ENCODE assay signal across 8 cellular contexts in the genomic region with DNA sequence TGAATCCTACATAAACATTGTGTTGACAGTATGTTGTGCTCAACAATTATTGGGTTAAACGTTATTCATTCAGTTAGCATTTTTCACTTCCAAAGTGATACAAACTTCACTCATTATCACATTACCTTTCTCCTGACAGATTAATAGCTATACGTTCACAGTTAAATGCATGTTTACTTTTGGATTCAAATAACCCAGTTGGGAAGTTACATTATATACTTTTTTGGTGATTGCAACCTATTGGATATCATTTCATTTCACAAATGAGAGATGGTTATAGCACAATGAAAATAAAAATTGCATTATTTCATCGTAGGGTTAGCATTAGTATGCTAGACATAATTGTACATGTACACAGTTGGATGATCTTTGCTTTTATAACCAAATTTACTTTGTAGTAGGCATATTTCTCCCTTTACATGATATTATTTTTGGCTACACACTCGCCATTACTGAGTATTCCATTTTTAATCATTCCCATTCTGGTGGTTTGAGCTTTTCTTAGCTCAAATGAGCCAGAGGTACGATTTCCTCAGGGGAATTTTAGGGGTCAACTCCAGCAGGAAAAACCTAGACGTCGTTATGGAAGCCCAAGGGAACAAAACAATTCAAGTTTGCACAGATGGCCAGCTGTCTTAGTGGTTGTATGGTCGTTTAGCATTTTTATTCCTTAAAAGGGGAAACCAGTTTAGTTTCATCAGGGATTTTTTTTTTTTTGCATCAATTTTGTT. TPM values are rescaled to one million over a fixed set of nuclear protein-coding genes. Genes with fewer than 3 reads are reported as not detected.
A peak's percentile ranks its signal among the peaks of the same experiment; 100 is the strongest.
DNase-seq lines count a peak whose midpoint lies in the region; ATAC-seq and TF ChIP-seq lines count a peak whose summit lies in the region.

No MANE protein-coding gene starts in this region.

- peaks cover 36% of the 10 kb centered on the region for H3K4me1 Mint-ChIP-seq in activated naive CD4-positive, alpha-beta T cell treated with anti-CD3 and anti-CD28 coated beads for 36 hours (ENCODE audit: low read depth)
- peaks cover 41 to 51% (median 42%) of the 10 kb centered on the region in 3 donors for H3K4me1 Mint-ChIP-seq in T-cell

- peak overlapping the region; percentile 96 for H3K27ac ChIP-seq in psoas muscle

- no peak for TF ChIP-seq CTCF in psoas muscle (IDR thresholded peaks at IDR 0.05)
- no peak for TF ChIP-seq CTCF in mucosa of descending colon (IDR thresholded peaks at IDR 0.05)

- intact Hi-C loops in activated naive CD4-positive, alpha-beta T cell treated with anti-CD3 and anti-CD28 coated beads for 36 hours (cut with micrococcal nuclease), result loop anchor here (2.0 kb wide), 4 partner anchors 109 to 777 kb away; a partner anchor contains a TSS
- intact Hi-C loops in psoas muscle (cut with DNase I) (loop anchor here in 1 of 2 donors (10.0 kb wide), 1 partner anchor 305 kb away; no protein-coding TSS in a partner anchor), mucosa of descending colon (cut with DNase I, micrococcal nuclease) (no loop called here)

- H3K4me1 ChIP-seq in psoas muscle (peaks cover 27% of the 10 kb centered on the region), mucosa of descending colon (ENCODE audit: low read depth) (peaks cover 18% of the 10 kb centered on the region)

- peak overlapping the region; percentile 89 for H3K4me3 Mint-ChIP-seq in activated naive CD4-positive, alpha-beta T cell treated with anti-CD3 and anti-CD28 coated beads for 36 hours
- peak overlapping the region; percentile 83 to 100 (median 87) for H3K4me3 Mint-ChIP-seq in T-cell

- H3K9me3 ChIP-seq in psoas muscle, result no peaks in the 10 kb centered on the region
- H3K9me3 ChIP-seq in mucosa of descending colon, result no peaks in the 10 kb centered on the region

- CTCF ChIA-PET in activated naive CD4-positive, alpha-beta T cell treated with anti-CD3 and anti-CD28 coated beads for 36 hours (lab: Charles Lee), result interaction anchor here (0.5 to 1.4 kb wide), 3 partner anchors 299 to 838 kb away, joined by 4 to 9 read pairs (median 4); no protein-coding TSS in a partner anchor
- CTCF ChIA-PET in T-cell (lab: Charles Lee), result interaction anchor here (0.7 to 1.1 kb wide), 4 partner anchors 25 to 288 kb away, joined by 3 to 4 read pairs (median 4); no protein-coding TSS in a partner anchor

- H3K36me3 Mint-ChIP-seq in activated naive CD4-positive, alpha-beta T cell treated with anti-CD3 and anti-CD28 coated beads for 36 hours (ENCODE audit: low read depth), result peaks cover 23% of the 10 kb centered on the region
- H3K36me3 Mint-ChIP-seq in T-cell, result peaks cover 8% of the 10 kb centered on the region

- H3K27me3 Mint-ChIP-seq in activated naive CD4-positive, alpha-beta T cell treated with anti-CD3 and anti-CD28 coated beads for 36 hours (ENCODE audit: low read depth), result no peaks in the 10 kb centered on the region
- H3K27me3 Mint-ChIP-seq in T-cell, result no peaks in the 10 kb centered on the region

- H3K4me3 ChIP-seq in psoas muscle (peak overlapping the region; percentile 88), mucosa of descending colon (no peak overlapping the region)

- no peak for DNase-seq in activated naive CD4-positive, alpha-beta T cell treated with anti-CD3 and anti-CD28 coated beads for 36 hours
- no peak for DNase-seq in activated naive CD4-positive, alpha-beta T cell treated with anti-CD3 and anti-CD28 coated beads, Interleukin-2, amount 50 U/mL, for 16 hours
- DNase-seq in T-cell (no peak), fibroblast of the conjunctiva (ENCODE audit: low read depth) (peak; percentile 9), psoas muscle (no peak), NCI-H2196 treated with DMSO at 0.1 percent for 48 hours (lab: John Stamatoyannopoulos, UW; ENCODE audit: unreplicated experiment) (no peak), HK-2 (ENCODE audit: unreplicated experiment) (no peak), mucosa of descending colon (no peak)

- ATAC-seq in T-cell (replicated peaks in 1 of 4), result no peak
- no peak for ATAC-seq in psoas muscle
- ATAC-seq in mucosa of descending colon, result no peak

- no peaks in the 10 kb centered on the region for H3K27me3 ChIP-seq in psoas muscle (ENCODE audit: insufficient read depth in 3 of 3, low read length in 2 of 3)

- peaks cover 6% of the 10 kb centered on the region for H3K9me3 Mint-ChIP-seq in activated naive CD4-positive, alpha-beta T cell treated with anti-CD3 and anti-CD28 coated beads for 36 hours
- H3K9me3 Mint-ChIP-seq in T-cell, result peaks cover 0 to 5% (median 0%) of the 10 kb centered on the region in 3 donors

- H3K36me3 ChIP-seq in psoas muscle (ENCODE audit: insufficient read depth in 1 of 2, low read depth in 1 of 2) (no peaks in the 10 kb centered on the region), mucosa of descending colon (ENCODE audit: low read depth) (no peaks in the 10 kb centered on the region)

- 1 to 2% (median 1%) methylated on average over 8 of the region's 8 CpGs for WGBS in psoas muscle, 3 donors

- H3K27ac Mint-ChIP-seq in activated naive CD4-positive, alpha-beta T cell treated with anti-CD3 and anti-CD28 coated beads for 36 hours, result peak overlapping the region; percentile 97
- peak overlapping the region; percentile 96 to 97 for H3K27ac Mint-ChIP-seq in T-cell

- POLR2A ChIA-PET in T-cell (lab: Charles Lee), result interaction anchor here (0.6 to 0.7 kb wide), 2 partner anchors 10 to 11 kb away, joined by 4 to 8 read pairs; no protein-coding TSS in a partner anchor

RNA-seq across cellular contexts. Expression of a gene that starts 2.0 kb away (rescaled TPM):
- total RNA-seq in activated naive CD4-positive, alpha-beta T cell treated with anti-CD3 and anti-CD28 coated beads for 36 hours, result 10 to 100 TPM; 43.6 to 47.9 TPM
- 10 to 100 TPM; 20.0 to 73.1 (median 29.5) TPM for total RNA-seq in T-cell
- total RNA-seq in psoas muscle, result 10 to 100 TPM in 2 of 4 donors, 1 to 10 TPM in 2; 6.7 to 13.1 (median 9.0) TPM
- 1 to 10 TPM; 4.0 to 6.3 (median 4.7) TPM for polyA plus RNA-seq in psoas muscle
- 10 to 100 TPM; 27.6 to 37.3 (median 35.8) TPM for total RNA-seq in mucosa of descending colon
